Comparison of ENCODE assay signal across 8 cellular contexts in the genomic region with DNA sequence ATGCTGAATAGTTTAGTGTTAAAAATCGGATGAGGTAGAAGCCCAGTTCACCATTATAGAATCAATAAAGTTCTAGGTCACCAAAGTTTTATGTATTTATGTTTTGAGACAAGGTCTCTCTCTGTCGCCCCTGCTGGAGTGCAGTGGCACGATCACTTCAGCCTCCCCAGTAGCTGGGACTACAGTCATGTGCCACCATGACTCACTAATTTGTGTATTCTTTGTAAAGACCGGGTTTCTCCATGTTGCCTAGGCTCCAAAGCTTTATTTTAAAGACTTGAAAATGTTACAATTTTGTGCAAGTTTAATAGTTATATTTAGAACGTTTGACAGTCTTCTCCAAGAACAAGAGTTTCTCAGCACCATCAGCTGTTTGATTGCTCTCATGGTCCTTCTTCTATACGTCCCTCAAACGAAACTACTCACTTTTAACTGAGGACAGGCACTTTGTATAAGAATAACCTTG. TPM values are rescaled to one million over a fixed set of nuclear protein-coding genes. Genes with fewer than 3 reads are reported as not detected.
DNase-seq lines count a peak whose midpoint lies in the region; ATAC-seq and TF ChIP-seq lines count a peak whose summit lies in the region.

No MANE protein-coding gene starts in this region.

- H3K4me1 ChIP-seq in OCI-LY7 (ENCODE audit: insufficient read depth, low read length, poor library complexity, severe bottlenecking) = no peaks in the 10 kb centered on the region

- H3K4me3 Mint-ChIP-seq in natural killer cell = no peak overlapping the region
- no peak overlapping the region for H3K4me3 Mint-ChIP-seq in natural killer cell treated with Interleukin-12 subunit alpha and Interleukin-12 subunit beta and Interleukin-15 and Interleukin-18, amount 100 ng/mL, for 72 hours
- no peak overlapping the region for H3K4me3 Mint-ChIP-seq in activated naive CD8-positive, alpha-beta T cell treated with anti-CD3 and anti-CD28 coated beads for 36 hours

- no peak overlapping the region for H3K27ac ChIP-seq in OCI-LY7 (ENCODE audit: low read depth, low read length, poor library complexity, severe bottlenecking)

- CTCF ChIA-PET in OCI-LY7 (lab: Charles Lee; ENCODE audit: unreplicated experiment) = no interaction called here

- H2AFZ ChIP-seq in OCI-LY7 (ENCODE audit: low read length) = no peak overlapping the region

- ATAC-seq in natural killer cell = peak; percentile 63 to 97 (median 78)
- no peak for ATAC-seq in natural killer cell treated with Interleukin-12 subunit alpha and Interleukin-12 subunit beta and Interleukin-15 and Interleukin-18, amount 100 ng/mL, for 72 hours
- no peak for ATAC-seq in HG03045 (IDR thresholded peaks at IDR 0.05; ENCODE audit: unreplicated experiment)

- no peaks in the 10 kb centered on the region for H4K20me1 ChIP-seq in OCI-LY7 (ENCODE audit: insufficient read depth, low read length)

- peak; percentile 32 for DNase-seq in natural killer cell
- no peak for DNase-seq in natural killer cell treated with Interleukin-12 subunit alpha and Interleukin-12 subunit beta and Interleukin-15 and Interleukin-18, amount 100 ng/mL, for 72 hours (ENCODE audit: low spot score)
- peak; percentile 25 for DNase-seq in OCI-LY7 (ENCODE audit: low spot score)
- DNase-seq in activated naive CD8-positive, alpha-beta T cell treated with anti-CD3 and anti-CD28 coated beads for 36 hours = peak; percentile 34
- peak; percentile 43 for DNase-seq in iPS-NIHi7 (ENCODE audit: extremely low spot score)
- peak; percentile 4 for DNase-seq in stimulated activated CD8-positive, alpha-beta memory T cell treated with anti-CD3 and anti-CD28 coated beads, Interleukin-7, amount 100 ng/mL, for 24 hours (ENCODE audit: low read depth)
- DNase-seq in NCI-H345 (lab: John Stamatoyannopoulos, UW) = no peak

- no peaks in the 10 kb centered on the region for H3K9me3 ChIP-seq in OCI-LY7 (ENCODE audit: low read length)

- BruUV-seq in OCI-LY7 (replicated peaks; lab: Mats Ljungman, UMichigan) = TSS peak; percentile 29

- H3K36me3 Mint-ChIP-seq in natural killer cell = peaks cover 7% of the 10 kb centered on the region
- H3K36me3 Mint-ChIP-seq in natural killer cell treated with Interleukin-12 subunit alpha and Interleukin-12 subunit beta and Interleukin-15 and Interleukin-18, amount 100 ng/mL, for 72 hours = peaks cover 12% of the 10 kb centered on the region
- H3K36me3 Mint-ChIP-seq in activated naive CD8-positive, alpha-beta T cell treated with anti-CD3 and anti-CD28 coated beads for 36 hours = peaks cover 32% of the 10 kb centered on the region

- TF ChIP-seq CTCF in natural killer cell (IDR thresholded peaks at IDR 0.05) (peak; percentile 49), OCI-LY7 (conservative IDR thresholded peaks at IDR 0.05; ENCODE audit: low read length) (peak; percentile 72)

- H3K4me2 ChIP-seq in OCI-LY7 (ENCODE audit: low read length) = no peak overlapping the region

- peaks cover 5 to 12% of the 10 kb centered on the region in 2 donors for H3K4me1 Mint-ChIP-seq in natural killer cell
- H3K4me1 Mint-ChIP-seq in natural killer cell treated with Interleukin-12 subunit alpha and Interleukin-12 subunit beta and Interleukin-15 and Interleukin-18, amount 100 ng/mL, for 72 hours (ENCODE audit: low read depth in 2 of 2) = peaks cover 0 to 13% of the 10 kb centered on the region in 2 donors
- H3K4me1 Mint-ChIP-seq in activated naive CD8-positive, alpha-beta T cell treated with anti-CD3 and anti-CD28 coated beads for 36 hours = peaks cover 5% of the 10 kb centered on the region

- H3K79me2 ChIP-seq in OCI-LY7 (ENCODE audit: insufficient read depth, low read depth, low read length) = no peaks in the 10 kb centered on the region

- no peak overlapping the region for H3K4me3 ChIP-seq in OCI-LY7 (ENCODE audit: low read depth, low read length, poor library complexity, severe bottlenecking)

- H3K9me2 ChIP-seq in OCI-LY7 (ENCODE audit: insufficient read depth, low read length) = no peaks in the 10 kb centered on the region

- H3K9me3 Mint-ChIP-seq in natural killer cell = no peaks in the 10 kb centered on the region
- no peaks in the 10 kb centered on the region for H3K9me3 Mint-ChIP-seq in natural killer cell treated with Interleukin-12 subunit alpha and Interleukin-12 subunit beta and Interleukin-15 and Interleukin-18, amount 100 ng/mL, for 72 hours
- no peaks in the 10 kb centered on the region for H3K9me3 Mint-ChIP-seq in activated naive CD8-positive, alpha-beta T cell treated with anti-CD3 and anti-CD28 coated beads for 36 hours

- H3K27ac Mint-ChIP-seq in natural killer cell = peak overlapping the region; percentile 58 to 69
- H3K27ac Mint-ChIP-seq in natural killer cell treated with Interleukin-12 subunit alpha and Interleukin-12 subunit beta and Interleukin-15 and Interleukin-18, amount 100 ng/mL, for 72 hours = no peak overlapping the region
- H3K27ac Mint-ChIP-seq in activated naive CD8-positive, alpha-beta T cell treated with anti-CD3 and anti-CD28 coated beads for 36 hours = no peak overlapping the region

- intact Hi-C loops in natural killer cell (cut with micrococcal nuclease) = loop anchor here (5.0 kb wide), 1 partner anchor 40 kb away; a partner anchor contains a TSS
- intact Hi-C loops in OCI-LY7 (cut with micrococcal nuclease; ENCODE audit: unreplicated experiment) = no loop called here

- no peaks in the 10 kb centered on the region for H3K27me3 Mint-ChIP-seq in natural killer cell (ENCODE audit: low read depth in 2 of 2)
- H3K27me3 Mint-ChIP-seq in natural killer cell treated with Interleukin-12 subunit alpha and Interleukin-12 subunit beta and Interleukin-15 and Interleukin-18, amount 100 ng/mL, for 72 hours = no peaks in the 10 kb centered on the region
- no peaks in the 10 kb centered on the region for H3K27me3 Mint-ChIP-seq in activated naive CD8-positive, alpha-beta T cell treated with anti-CD3 and anti-CD28 coated beads for 36 hours

- H3K36me3 ChIP-seq in OCI-LY7 (ENCODE audit: insufficient read depth, low read length) = peaks cover 95% of the 10 kb centered on the region

- POLR2A ChIA-PET in OCI-LY7 (lab: Charles Lee) = no interaction called here

RNA-seq across cellular contexts. Expression of a gene that starts 32.1 kb away (rescaled TPM):
- total RNA-seq in natural killer cell (100 to 1,000 TPM; 104 to 118 (median 114) TPM), OCI-LY7 (2022) (141 and 175 TPM in 2 replicates)
- 100 to 1,000 TPM in 1 of 2 donors, 10 to 100 TPM in 1; 95.0 to 151 TPM for total RNA-seq in natural killer cell treated with Interleukin-12 subunit alpha and Interleukin-12 subunit beta and Interleukin-15 and Interleukin-18, amount 100 ng/mL, for 72 hours
- 76.8 and 88.9 TPM in 2 replicates for total RNA-seq in OCI-LY7 (2014; rRNA removed; shearing (Covaris generic))
- total RNA-seq in activated naive CD8-positive, alpha-beta T cell treated with anti-CD3 and anti-CD28 coated beads for 36 hours = 100 to 1,000 TPM; 115 to 117 TPM

RNA-seq across cellular contexts. Expression of a gene that starts 39.2 kb away (rescaled TPM):
- total RNA-seq in natural killer cell = 100 to 1,000 TPM; 127 to 149 (median 140) TPM
- 10 to 100 TPM; 63.9 to 76.0 TPM for total RNA-seq in natural killer cell treated with Interleukin-12 subunit alpha and Interleukin-12 subunit beta and Interleukin-15 and Interleukin-18, amount 100 ng/mL, for 72 hours
- 18.6 and 20.6 TPM in 2 replicates for total RNA-seq in OCI-LY7 (2014; rRNA removed; shearing (Covaris generic))
- total RNA-seq in OCI-LY7 (2022) = 71.1 and 99.2 TPM in 2 replicates
- total RNA-seq in activated naive CD8-positive, alpha-beta T cell treated with anti-CD3 and anti-CD28 coated beads for 36 hours = 10 to 100 TPM; 51.0 to 52.1 TPM

Comparison
In these comparisons a context has a peak if more than half of its experiments do, and no peak if none do; other contexts are left out.
1. ATAC-seq: peak in natural killer cell (3 of 3); none in natural killer cell treated with Interleukin-12 subunit alpha and Interleukin-12 subunit beta and Interleukin-15 and Interleukin-18, amount 100 ng/mL, for 72 hours (0 of 2) and HG03045 (single experiment).
2. DNase-seq: peak in natural killer cell (single experiment), OCI-LY7 (single experiment), activated naive CD8-positive, alpha-beta T cell treated with anti-CD3 and anti-CD28 coated beads for 36 hours (single experiment), iPS-NIHi7 (single experiment) and stimulated activated CD8-positive, alpha-beta memory T cell treated with anti-CD3 and anti-CD28 coated beads, Interleukin-7, amount 100 ng/mL, for 24 hours (single experiment); none in natural killer cell treated with Interleukin-12 subunit alpha and Interleukin-12 subunit beta and Interleukin-15 and Interleukin-18, amount 100 ng/mL, for 72 hours (single experiment) and NCI-H345 (single experiment).
3. H3K27ac Mint-ChIP-seq: peak in natural killer cell (2 of 2); none in natural killer cell treated with Interleukin-12 subunit alpha and Interleukin-12 subunit beta and Interleukin-15 and Interleukin-18, amount 100 ng/mL, for 72 hours (0 of 2) and activated naive CD8-positive, alpha-beta T cell treated with anti-CD3 and anti-CD28 coated beads for 36 hours (single experiment).